Comparison of ENCODE assay signal across 8 cellular contexts in genomic region chr16:87389914-87390313, GRCh38. TPM values are rescaled to one million over a fixed set of nuclear protein-coding genes. Genes with fewer than 3 reads are reported as not detected.
A peak's percentile ranks its signal among the peaks of the same experiment; 100 is the strongest.
DNase-seq lines count a peak whose midpoint lies in the region; ATAC-seq and TF ChIP-seq lines count a peak whose summit lies in the region.
"Not testable (repeated sequence)": the region's sequence is repeated elsewhere in the genome, so short reads cannot be mapped to it uniquely, and the experiment has no call there.

No MANE protein-coding gene starts in this region.

- not testable (repeated sequence) for H3K27me3 ChIP-seq in BLaER1 treated with 17β-estradiol and CSF1 and Interleukin-3, amounts not matched to agents 10 nM and 100 nM; PC-9 (ENCODE audit: insufficient read depth, low read depth); lower lobe of right lung (ENCODE audit: low read depth); stomach

- H3K27ac Mint-ChIP-seq in activated CD4-positive, alpha-beta memory T cell treated with anti-CD3 and anti-CD28 coated beads for 36 hours, result peak overlapping the region; percentile 96
- H3K27ac Mint-ChIP-seq in activated naive CD4-positive, alpha-beta T cell treated with anti-CD3 and anti-CD28 coated beads, Interleukin-2, amount 50 U/mL, for 24 hours, result peak overlapping the region; percentile 85
- peak overlapping the region; percentile 99 for H3K27ac Mint-ChIP-seq in dendritic cell treated with granulocyte-macrophage colony-stimulating factor and Interleukin-4, amounts not matched to agents 40 ng/mL and 50 ng/mL, for 4 days
- H3K27ac Mint-ChIP-seq in osteocyte (ENCODE audit: unreplicated experiment), result peak overlapping the region; percentile 96

- H3K9me3 Mint-ChIP-seq in activated CD4-positive, alpha-beta memory T cell treated with anti-CD3 and anti-CD28 coated beads for 36 hours; activated naive CD4-positive, alpha-beta T cell treated with anti-CD3 and anti-CD28 coated beads, Interleukin-2, amount 50 U/mL, for 24 hours; dendritic cell treated with granulocyte-macrophage colony-stimulating factor and Interleukin-4, amounts not matched to agents 40 ng/mL and 50 ng/mL, for 4 days; osteocyte (ENCODE audit: unreplicated experiment): not testable (repeated sequence)

- not testable (repeated sequence) for DNase-seq in PC-9; activated CD4-positive, alpha-beta memory T cell treated with anti-CD3 and anti-CD28 coated beads for 36 hours; osteocyte (ENCODE audit: extremely low spot score, unreplicated experiment); stomach
- DNase-seq in lower lobe of right lung, result peak; percentile 11

- not testable (repeated sequence) for H3K36me3 ChIP-seq in BLaER1 treated with 17β-estradiol and CSF1 and Interleukin-3, amounts not matched to agents 10 nM and 100 nM; PC-9 (ENCODE audit: low read depth); lower lobe of right lung; stomach

- intact Hi-C loops in PC-9 (cut with micrococcal nuclease; ENCODE audit: unreplicated experiment), result loop anchor here (5.0 kb wide), 3 partner anchors 377 to 828 kb away; partner anchors contain the start of genes KLHDC4 and SLC7A5
- intact Hi-C loops in activated CD4-positive, alpha-beta memory T cell treated with anti-CD3 and anti-CD28 coated beads for 36 hours (cut with micrococcal nuclease), result loop anchor here (2.0 to 10.0 kb wide), 7 partner anchors 47 to 1835 kb away; partner anchors contain the start of genes C16orf95, KLHDC4 and ZFPM1
- intact Hi-C loops in dendritic cell treated with granulocyte-macrophage colony-stimulating factor and Interleukin-4, amounts not matched to agents 40 ng/mL and 50 ng/mL, for 4 days (cut with micrococcal nuclease), result loop anchor here (5.0 to 10.0 kb wide), 2 partner anchors 73 to 375 kb away; partner anchors contain the start of genes C16orf95 and KLHDC4
- intact Hi-C loops in lower lobe of right lung (cut with DNase I); stomach (cut with DNase I; ENCODE audit: low total_unique reads): not testable (repeated sequence)

- H3K4me1 ChIP-seq in BLaER1 treated with 17β-estradiol and CSF1 and Interleukin-3, amounts not matched to agents 10 nM and 100 nM, result peaks cover 73 to 83% (median 77%) of the 10 kb centered on the region in 10 experiments
- H3K4me1 ChIP-seq in PC-9 (replicated peaks; ENCODE audit: insufficient read depth) (peaks cover 39% of the 10 kb centered on the region), lower lobe of right lung (peaks cover 53% of the 10 kb centered on the region), stomach (peaks cover 25 to 61% (median 40%) of the 10 kb centered on the region in 4 donors)

- not testable (repeated sequence) for TF ChIP-seq CTCF in PC-9 (conservative IDR thresholded peaks at IDR 0.05); lower lobe of right lung (IDR thresholded peaks at IDR 0.05); osteocyte (IDR thresholded peaks at IDR 0.05); stomach (IDR thresholded peaks at IDR 0.05)

- H3K27ac ChIP-seq in BLaER1 treated with 17β-estradiol and CSF1 and Interleukin-3, amounts not matched to agents 10 nM and 100 nM, result peak overlapping the region in 9 of 11 experiments; percentile 88 to 97 (median 95); a peak in 15 of 22 replicates
- H3K27ac ChIP-seq in PC-9 (peak overlapping the region; percentile 83; the same call in 1 of the 2 replicates), stomach (peak overlapping the region in 4 of 5 donors; percentile 2 to 100 (median 92))
- not testable (repeated sequence) for H3K27ac ChIP-seq in lower lobe of right lung

- ATAC-seq in lower lobe of right lung, result not testable (repeated sequence)

- H3K4me1 Mint-ChIP-seq in activated CD4-positive, alpha-beta memory T cell treated with anti-CD3 and anti-CD28 coated beads for 36 hours (ENCODE audit: low read depth), result peaks cover 62% of the 10 kb centered on the region
- peaks cover 56% of the 10 kb centered on the region for H3K4me1 Mint-ChIP-seq in activated naive CD4-positive, alpha-beta T cell treated with anti-CD3 and anti-CD28 coated beads, Interleukin-2, amount 50 U/mL, for 24 hours
- H3K4me1 Mint-ChIP-seq in dendritic cell treated with granulocyte-macrophage colony-stimulating factor and Interleukin-4, amounts not matched to agents 40 ng/mL and 50 ng/mL, for 4 days (ENCODE audit: low read depth), result peaks cover 59% of the 10 kb centered on the region
- peaks cover 46% of the 10 kb centered on the region for H3K4me1 Mint-ChIP-seq in osteocyte (ENCODE audit: unreplicated experiment)

- POLR2A ChIA-PET in PC-9 (lab: Charles Lee; ENCODE audit: unreplicated experiment); activated CD4-positive, alpha-beta memory T cell treated with anti-CD3 and anti-CD28 coated beads for 36 hours (lab: Charles Lee): not testable (repeated sequence)

- peak overlapping the region in 3 of 11 experiments; percentile 73 to 81 (median 78); a peak in 1 of 22 replicates for H3K9ac ChIP-seq in BLaER1 treated with 17β-estradiol and CSF1 and Interleukin-3, amounts not matched to agents 10 nM and 100 nM

- H3K9me3 ChIP-seq in BLaER1 treated with 17β-estradiol and CSF1 and Interleukin-3, amounts not matched to agents 10 nM and 100 nM (replicated peaks in 1 of 11); PC-9 (ENCODE audit: insufficient read depth, low read depth); lower lobe of right lung; stomach: not testable (repeated sequence)

- H2AFZ ChIP-seq in PC-9, result not testable (repeated sequence)

- TF ChIP-seq EP300 in stomach (IDR thresholded peaks at IDR 0.05), result not testable (repeated sequence)

- peaks cover 11% of the 10 kb centered on the region for H3K36me3 Mint-ChIP-seq in activated CD4-positive, alpha-beta memory T cell treated with anti-CD3 and anti-CD28 coated beads for 36 hours
- not testable (repeated sequence) for H3K36me3 Mint-ChIP-seq in activated naive CD4-positive, alpha-beta T cell treated with anti-CD3 and anti-CD28 coated beads, Interleukin-2, amount 50 U/mL, for 24 hours; osteocyte (ENCODE audit: unreplicated experiment)
- peaks cover 28% of the 10 kb centered on the region for H3K36me3 Mint-ChIP-seq in dendritic cell treated with granulocyte-macrophage colony-stimulating factor and Interleukin-4, amounts not matched to agents 40 ng/mL and 50 ng/mL, for 4 days (ENCODE audit: low read depth)

- H3F3A ChIP-seq in PC-9 (ENCODE audit: insufficient read depth, low read depth), result peaks cover 28% of the 10 kb centered on the region

- peak overlapping the region in 8 of 11 experiments; percentile 70 to 92 (median 80); a peak in 11 of 22 replicates for H3K4me2 ChIP-seq in BLaER1 treated with 17β-estradiol and CSF1 and Interleukin-3, amounts not matched to agents 10 nM and 100 nM
- not testable (repeated sequence) for H3K4me2 ChIP-seq in PC-9

- H3K9me2 ChIP-seq in PC-9 (ENCODE audit: insufficient read depth), result not testable (repeated sequence)

- not testable (repeated sequence) for H3K4me3 ChIP-seq in BLaER1 treated with 17β-estradiol and CSF1 and Interleukin-3, amounts not matched to agents 10 nM and 100 nM; PC-9; lower lobe of right lung; stomach

- BruUV-seq in PC-9 (replicated peaks; lab: Mats Ljungman, UMichigan), result not testable (repeated sequence)

- CTCF ChIA-PET in PC-9 (lab: Charles Lee); activated CD4-positive, alpha-beta memory T cell treated with anti-CD3 and anti-CD28 coated beads for 36 hours (lab: Charles Lee): not testable (repeated sequence)

- not testable (repeated sequence) for TF ChIP-seq POLR2A in stomach (IDR thresholded peaks at IDR 0.05)

- H3K4me3 Mint-ChIP-seq in activated CD4-positive, alpha-beta memory T cell treated with anti-CD3 and anti-CD28 coated beads for 36 hours; activated naive CD4-positive, alpha-beta T cell treated with anti-CD3 and anti-CD28 coated beads, Interleukin-2, amount 50 U/mL, for 24 hours; dendritic cell treated with granulocyte-macrophage colony-stimulating factor and Interleukin-4, amounts not matched to agents 40 ng/mL and 50 ng/mL, for 4 days; osteocyte (ENCODE audit: unreplicated experiment): not testable (repeated sequence)

- WGBS in stomach, 5 donors, result 91 to 98% (median 94%) methylated on average over 9 of the region's 9 CpGs

- not testable (repeated sequence) for H3K27me3 Mint-ChIP-seq in activated CD4-positive, alpha-beta memory T cell treated with anti-CD3 and anti-CD28 coated beads for 36 hours; activated naive CD4-positive, alpha-beta T cell treated with anti-CD3 and anti-CD28 coated beads, Interleukin-2, amount 50 U/mL, for 24 hours; dendritic cell treated with granulocyte-macrophage colony-stimulating factor and Interleukin-4, amounts not matched to agents 40 ng/mL and 50 ng/mL, for 4 days; osteocyte (ENCODE audit: unreplicated experiment)

- peaks cover 21% of the 10 kb centered on the region for H3K79me2 ChIP-seq in PC-9 (ENCODE audit: low read depth)

- H4K20me1 ChIP-seq in BLaER1 treated with 17β-estradiol and CSF1 and Interleukin-3, amounts not matched to agents 10 nM and 100 nM, result peaks cover 23 to 28% (median 27%) of the 10 kb centered on the region in 11 experiments
- peaks cover 20% of the 10 kb centered on the region for H4K20me1 ChIP-seq in PC-9 (ENCODE audit: insufficient read depth)

RNA-seq across cellular contexts. Expression of gene MAP1LC3B, which starts 2.2 kb away (rescaled TPM):
- total RNA-seq in PC-9 (2021), result 37.0 and 45.3 TPM in 2 replicates
- 10 to 100 TPM; 69.3 to 72.5 TPM for total RNA-seq in activated CD4-positive, alpha-beta memory T cell treated with anti-CD3 and anti-CD28 coated beads for 36 hours
- 64.5 TPM for total RNA-seq in lower lobe of right lung
- 141 and 145 TPM in 2 replicates for total RNA-seq in osteocyte
- total RNA-seq in stomach, result 100 to 1,000 TPM in 1 of 5 donors, 10 to 100 TPM in 4; 24.6 to 111 (median 50.1) TPM
- polyA plus RNA-seq in stomach, result 10 to 100 TPM; 31.5 to 62.0 (median 50.1) TPM

RNA-seq across cellular contexts. Expression of gene FBXO31, which starts 6.3 kb away (rescaled TPM):
- total RNA-seq in PC-9 (2021), result 18.8 and 21.9 TPM in 2 replicates
- 10 to 100 TPM; 29.7 to 33.8 TPM for total RNA-seq in activated CD4-positive, alpha-beta memory T cell treated with anti-CD3 and anti-CD28 coated beads for 36 hours
- 26.2 TPM for total RNA-seq in lower lobe of right lung
- total RNA-seq in osteocyte, result 34.7 and 40.5 TPM in 2 replicates
- total RNA-seq in stomach, result 1,000 to 10,000 TPM in 1 of 5 donors, 10 to 100 TPM in 4; 20.9 to 1,171 (median 41.5) TPM
- polyA plus RNA-seq in stomach, result 10 to 100 TPM in 1 of 3 donors, 1 to 10 TPM in 2; 6.4 to 11.7 (median 8.2) TPM
